Comparison of ENCODE assay signal across 8 cellular contexts in genomic region chr12:122965851-122966742, GRCh38. TPM values are rescaled to one million over a fixed set of nuclear protein-coding genes. Genes with fewer than 3 reads are reported as not detected.
DNase-seq lines count a peak whose midpoint lies in the region; ATAC-seq, FAIRE-seq and TF ChIP-seq lines count a peak whose summit lies in the region.

Gene ABCB9, minus strand, starts transcription at chr12:122966463. Its CDS starts 6,228 bp downstream, at chr12:122960235.

- H3K36me3 ChIP-seq in lung (ENCODE audit: control insufficient read depth in 2 of 2, insufficient read depth in 2 of 2, low read length in 2 of 2): no peaks in the 10 kb centered on the region

- TF ChIP-seq RAD21 in A549 (conservative IDR thresholded peaks at IDR 0.05 in 1 of 2, IDR thresholded peaks at IDR 0.05 in 1 of 2): no peak

- FAIRE-seq in A549 (lab: Jason Lieb, UNC): no peak

- ATAC-seq in A549: peak; percentile 88 to 96
- ATAC-seq in HG03457 (IDR thresholded peaks at IDR 0.05; ENCODE audit: unreplicated experiment): peak; percentile 52
- ATAC-seq in lung (ENCODE audit: insufficient read depth, low FRiP score): peak; percentile 95

- H3K27me3 ChIP-seq in lung (ENCODE audit: control insufficient read depth, insufficient read depth): no peaks in the 10 kb centered on the region

- CTCF ChIA-PET in A549 (lab: Yijun Ruan, JAX): interaction anchor here (1.0 to 5.8 kb wide), 8 partner anchors 12 to 272 kb away, joined by 3 to 47 read pairs (median 4); no protein-coding TSS in a partner anchor

- no peaks in the 10 kb centered on the region for H3K9me3 ChIP-seq in A549
- H3K9me3 ChIP-seq in lung (ENCODE audit: control insufficient read depth in 2 of 2, insufficient read depth in 1 of 2, low read length in 1 of 2): no peaks in the 10 kb centered on the region

- H3K4me2 ChIP-seq in A549: peak within 1 kb of the TSS; percentile 98

- no peak for TF ChIP-seq EP300 in A549 (IDR thresholded peaks at IDR 0.05)

- in situ Hi-C loops in GM18951 (cut with MboI; ENCODE audit: low sequenced_read_pairs, unreplicated experiment): no loop called here

- H3K27ac ChIP-seq in A549 (peak within 1 kb of the TSS; percentile 75 to 83), lung (ENCODE audit: low read depth in 1 of 2, low read length in 1 of 2) (peak within 1 kb of the TSS in 1 of 2 donors; percentile 52)

- POLR2A ChIA-PET in A549 (lab: Yijun Ruan, JAX): interaction anchor here (0.5 to 1.6 kb wide), 6 partner anchors 10 to 418 kb away, joined by 3 to 18 read pairs (median 6); partner anchors contain the start of genes KMT5A, MPHOSPH9, MTRFR and OGFOD2

- peak; percentile 90 to 93 for DNase-seq in A549 (ENCODE audit: low read depth in 1 of 2, low spot score in 1 of 2)
- DNase-seq in NCI-H82 treated with DMSO at 0.1 percent for 48 hours (lab: John Stamatoyannopoulos, UW; ENCODE audit: unreplicated experiment): peak; percentile 83
- peak; percentile 84 to 93 for DNase-seq in activated CD8-positive, alpha-beta memory T cell treated with anti-CD3 and anti-CD28 coated beads for 1 hour (ENCODE audit: extremely low read depth in 1 of 2, low read depth in 1 of 2)
- DNase-seq in effector CD8-positive, alpha-beta T cell (lab: John Stamatoyannopoulos, UW): peak; percentile 95
- DNase-seq in lung (ENCODE audit: low spot score): peak; percentile 96
- peak; percentile 89 to 97 (median 91) for DNase-seq in stimulated activated CD4-positive, alpha-beta T cell treated with anti-CD3 and anti-CD28 coated beads, TNF-alpha, amount 100 ng/mL, for 24 hours (ENCODE audit: low read depth in 3 of 3)

- peak within 1 kb of the TSS; percentile 77 for H3K4me3 ChIP-seq in A549
- peak within 1 kb of the TSS; percentile 45 for H3K4me3 ChIP-seq in lung

- 7% methylated on average over 31 of the region's 55 CpGs for WGBS in A549 (ENCODE audit: missing lambda C conversion rate)
- 4 to 7% methylated on average over 46 to 55 of the region's 55 CpGs for WGBS in lung, 2 donors

- peaks cover 21% of the 10 kb centered on the region for H3K4me1 ChIP-seq in A549
- peaks cover 0 to 11% of the 10 kb centered on the region in 2 donors for H3K4me1 ChIP-seq in lung (ENCODE audit: control insufficient read depth in 2 of 2, insufficient read depth in 2 of 2, low read length in 2 of 2)

- TF ChIP-seq POLR2A in A549 (IDR thresholded peaks at IDR 0.05; ENCODE audit: low read length) (peak; percentile 85), GM18951 (IDR thresholded peaks at IDR 0.05; ENCODE audit: extremely low read depth, insufficient read depth, insufficient read length) (peak; percentile 31)

- TF ChIP-seq CTCF in A549 (IDR thresholded peaks at IDR 0.05): no peak
- no peak for TF ChIP-seq CTCF in lung (IDR thresholded peaks at IDR 0.05; ENCODE audit: control extremely low read depth, extremely low read depth)

TF ChIP-seq in A549, 52 proteins besides CTCF, POLR2A, EP300 and RAD21:
- TF ChIP-seq NFE2L2 (conservative IDR thresholded peaks at IDR 0.05; ENCODE audit: low read length): no peak
- TF ChIP-seq JUN (IDR thresholded peaks at IDR 0.05): 0 out of 5 replicates have a peak, but pooled peaks of 1 of the 2 experiments have one; percentile 24
- peak; percentile 48; the same call in 1 of the 2 replicates for TF ChIP-seq MAX (IDR thresholded peaks at IDR 0.05)
- TF ChIP-seq PHF8 (IDR thresholded peaks at IDR 0.05; ENCODE audit: borderline replicate concordance, low read depth): peak; percentile 49; the same call in 1 of the 2 replicates
TF ChIP-seq in A549: peak in this region for 3.

RNA-seq across cellular contexts. Expression of gene ABCB9, which starts in this region (rescaled TPM):
- polyA plus RNA-seq in A549 (2011; rRNA removed): 2.7 and 3.1 TPM in 2 replicates
- polyA plus RNA-seq in A549 (2012; cell fraction: cytosol; rRNA removed): 4.5 and 6.7 TPM in 2 replicates
- polyA plus RNA-seq in A549 (2012; cell fraction: nucleus; rRNA removed): 13.3 and 15.2 TPM in 2 replicates
- 4.8 to 5.8 TPM (median 5.0 TPM) in 3 replicates for polyA plus RNA-seq in A549 (2017; fragmentation: RNase III; extraction: RNeasy Plus Mini Kit Qiagen cat#74134 plus additional on column Dnase treatment)
- 10.3 and 10.5 TPM in 2 replicates for polyA minus RNA-seq in A549 (2011; rRNA and poly(A)+ RNA removed)
- 1 to 10 TPM; 6.7 to 7.5 TPM for total RNA-seq in lung
- 1 to 10 TPM; 2.7 to 2.9 TPM for polyA plus RNA-seq in lung
